Comparison of ENCODE assay signal across 37 cellular contexts in genomic region chr19:33269016-33269415, GRCh38. TPM values are rescaled to one million over a fixed set of nuclear protein-coding genes. Genes with fewer than 3 reads are reported as not detected.
"Had no signal": no experiment of that assay in that cellular context is flagged by ENCODE, and none has a peak within 500 bp of the region (broad histone marks: within the 10 kb centered on the region; RNA-seq: fewer than 3 reads in every experiment).

No MANE protein-coding gene starts in this region.

- DNase-seq: activated CD4-positive, alpha-beta T cell treated with anti-CD3 and anti-CD28 coated beads for 48 hours; activated CD4-positive, alpha-beta T cell treated with anti-CD3 and anti-CD28 coated beads, Interleukin-2, amount 50 U/mL, for 48 hours; activated CD8-positive, alpha-beta memory T cell treated with anti-CD3 and anti-CD28 coated beads for 24 hours; activated effector memory CD4-positive, alpha-beta T cell treated with anti-CD3 and anti-CD28 coated beads, Interleukin-2, amount 50 U/mL, for 16 hours; activated naive CD4-positive, alpha-beta T cell treated with anti-CD3 and anti-CD28 coated beads for 36 hours; activated naive CD8-positive, alpha-beta T cell treated with anti-CD3 and anti-CD28 coated beads for 36 hours; adrenal gland; effector memory CD8-positive, alpha-beta T cell; erythroblast; foreskin fibroblast; hippocampal formation; mesendoderm; natural killer cell; sigmoid colon; small intestine; stimulated activated CD4-positive, alpha-beta T cell treated with anti-CD3 and anti-CD28 coated beads, Interleukin-1b, Interleukin-23, amount 100 ng/mL, for 48 hours; stimulated activated CD4-positive, alpha-beta T cell treated with anti-CD3 and anti-CD28 coated beads, Interleukin-4, amount 100 ng/mL, for 4 hours; stimulated activated CD8-positive, alpha-beta memory T cell treated with anti-CD3 and anti-CD28 coated beads, Interleukin-4, amount 100 ng/mL, for 48 hours; stimulated activated naive CD8-positive, alpha-beta T cell treated with anti-CD3 and anti-CD28 coated beads, Interleukin-15, amount 100 ng/mL, for 72 hours; T-helper 9 cell; WERI-Rb-1 had no signal

- H3K4me3 ChIP-seq: adrenal gland, ascending aorta, cardiac muscle cell, coronary artery, lung, neural progenitor cell, sigmoid colon, upper lobe of left lung, vagina had no signal

- H3K4me1 Mint-ChIP-seq: activated naive CD8-positive, alpha-beta T cell treated with anti-CD3 and anti-CD28 coated beads for 36 hours had no signal

- H3K4me3 Mint-ChIP-seq: activated naive CD4-positive, alpha-beta T cell treated with anti-CD3 and anti-CD28 coated beads for 36 hours; activated naive CD8-positive, alpha-beta T cell treated with anti-CD3 and anti-CD28 coated beads for 36 hours; activated T-helper 1 cell treated with anti-CD3 and anti-CD28 coated beads, Interleukin-12 subunit alpha, Interleukin-12 subunit beta, Interleukin-2, Interleukin-4 antibody, amounts not matched to agents 30 ng/mL and 10 ng/mL and 1 ng/mL, durations not matched to agents 14 hours and 24 hours and 36 hours; brain; effector memory CD8-positive, alpha-beta T cell; natural killer cell; neural progenitor cell; stimulated activated memory B cell treated with anti-CD40 and anti-IgM and Interleukin-4, amounts not matched to agents 10 μg/mL and 1 μg/mL and 100 μg/mL, for 72 hours; stimulated activated naive CD8-positive, alpha-beta T cell treated with anti-CD3 and anti-CD28 coated beads, Interleukin-15, amount 100 ng/mL, for 72 hours; T-helper 1 cell treated with Interleukin-12 subunit alpha and Interleukin-12 subunit beta and Interleukin-4 antibody, amounts not matched to agents 30 μg/mL and 1 μg/mL, for 36 hours had no signal

- H3K9me3 ChIP-seq: adrenal gland, ascending aorta, sigmoid colon, upper lobe of left lung, vagina had no signal

- ATAC-seq: activated CD4-positive, CD25-positive, alpha-beta regulatory T cell treated with anti-CD3 and anti-CD28 coated beads, Interleukin-2, amount 50 U/mL, for 24 hours; effector memory CD8-positive, alpha-beta T cell; left lobe of liver; natural killer cell; stimulated activated memory B cell treated with anti-CD40 and anti-IgM and Interleukin-4, amounts not matched to agents 10 μg/mL and 1 μg/mL and 100 μg/mL, for 72 hours had no signal

- H3K9me3 Mint-ChIP-seq: activated naive CD4-positive, alpha-beta T cell treated with anti-CD3 and anti-CD28 coated beads for 36 hours; activated naive CD8-positive, alpha-beta T cell treated with anti-CD3 and anti-CD28 coated beads for 36 hours; activated T-helper 1 cell treated with anti-CD3 and anti-CD28 coated beads, Interleukin-12 subunit alpha, Interleukin-12 subunit beta, Interleukin-2, Interleukin-4 antibody, amounts not matched to agents 30 ng/mL and 10 ng/mL and 1 ng/mL, durations not matched to agents 14 hours and 24 hours and 36 hours; effector memory CD8-positive, alpha-beta T cell; natural killer cell; neural progenitor cell; stimulated activated memory B cell treated with anti-CD40 and anti-IgM and Interleukin-4, amounts not matched to agents 10 μg/mL and 1 μg/mL and 100 μg/mL, for 72 hours; stimulated activated naive CD8-positive, alpha-beta T cell treated with anti-CD3 and anti-CD28 coated beads, Interleukin-15, amount 100 ng/mL, for 72 hours; T-helper 1 cell treated with Interleukin-12 subunit alpha and Interleukin-12 subunit beta and Interleukin-4 antibody, amounts not matched to agents 30 μg/mL and 1 μg/mL, for 36 hours had no signal

- H3K27me3 ChIP-seq: adrenal gland, ascending aorta, cardiac muscle cell, neural progenitor cell, sigmoid colon, upper lobe of left lung, vagina had no signal

- H3K4me2 ChIP-seq: neural progenitor cell had no signal

- H3K9ac ChIP-seq: neural progenitor cell had no signal

- H3K4me1 ChIP-seq: adrenal gland had no signal

- H3K36me3 Mint-ChIP-seq: activated naive CD8-positive, alpha-beta T cell treated with anti-CD3 and anti-CD28 coated beads for 36 hours; brain; natural killer cell; neural progenitor cell; stimulated activated memory B cell treated with anti-CD40 and anti-IgM and Interleukin-4, amounts not matched to agents 10 μg/mL and 1 μg/mL and 100 μg/mL, for 72 hours had no signal

- H3K27me3 Mint-ChIP-seq: activated naive CD8-positive, alpha-beta T cell treated with anti-CD3 and anti-CD28 coated beads for 36 hours had no signal

- H3K36me3 ChIP-seq: adrenal gland, ascending aorta, cardiac muscle cell, neural progenitor cell, sigmoid colon, upper lobe of left lung, vagina, WERI-Rb-1 had no signal

- H3K27ac Mint-ChIP-seq: activated naive CD4-positive, alpha-beta T cell treated with anti-CD3 and anti-CD28 coated beads for 36 hours; activated naive CD8-positive, alpha-beta T cell treated with anti-CD3 and anti-CD28 coated beads for 36 hours; activated T-helper 1 cell treated with anti-CD3 and anti-CD28 coated beads, Interleukin-12 subunit alpha, Interleukin-12 subunit beta, Interleukin-2, Interleukin-4 antibody, amounts not matched to agents 30 ng/mL and 10 ng/mL and 1 ng/mL, durations not matched to agents 14 hours and 24 hours and 36 hours; brain; effector memory CD8-positive, alpha-beta T cell; natural killer cell; neural progenitor cell; stimulated activated memory B cell treated with anti-CD40 and anti-IgM and Interleukin-4, amounts not matched to agents 10 μg/mL and 1 μg/mL and 100 μg/mL, for 72 hours; T-helper 1 cell treated with Interleukin-12 subunit alpha and Interleukin-12 subunit beta and Interleukin-4 antibody, amounts not matched to agents 30 μg/mL and 1 μg/mL, for 36 hours had no signal

- H2AFZ ChIP-seq: neural progenitor cell had no signal

- H3K27ac ChIP-seq: ascending aorta, cardiac muscle cell, neural progenitor cell, sigmoid colon, vagina, WERI-Rb-1 had no signal

RNA-seq across cellular contexts. Expression of gene SLC7A10, which starts 43.4 kb away (rescaled TPM):
- total RNA-seq: activated naive CD4-positive, alpha-beta T cell treated with anti-CD3 and anti-CD28 coated beads for 36 hours; activated naive CD8-positive, alpha-beta T cell treated with anti-CD3 and anti-CD28 coated beads for 36 hours; activated T-helper 1 cell treated with anti-CD3 and anti-CD28 coated beads, Interleukin-12 subunit alpha, Interleukin-12 subunit beta, Interleukin-2, Interleukin-4 antibody, amounts not matched to agents 30 ng/mL and 10 ng/mL and 1 ng/mL, durations not matched to agents 14 hours and 24 hours and 36 hours; ascending aorta; cardiac muscle cell; left lobe of liver; mononuclear cell; natural killer cell; osteoblast had no signal
- polyA plus RNA-seq: cardiac muscle cell, keratinocyte had no signal
